1 cellular context compared by ENCODE assay signal in genomic region chr6:12150812-12151432, GRCh38.
TF ChIP-seq lines count a peak whose summit lies in the region.

No MANE protein-coding gene starts in this region.

TF ChIP-seq in GM23338, 12 proteins besides CTCF, POLR2A, EP300 and RAD21 (continued from another document):
- no peak for TF ChIP-seq NANOG (IDR thresholded peaks at IDR 0.05; ENCODE audit: borderline replicate concordance)
- no peak for TF ChIP-seq JUNB (IDR thresholded peaks at IDR 0.05; ENCODE audit: unreplicated experiment)
- TF ChIP-seq REST (IDR thresholded peaks at IDR 0.05; ENCODE audit: unreplicated experiment): no peak
- TF ChIP-seq ZNF114 (CRISPR knock-in tag; IDR thresholded peaks at IDR 0.05): no peak
- TF ChIP-seq POLR2AphosphoS5 (IDR thresholded peaks at IDR 0.05; ENCODE audit: low read depth): no peak
- TF ChIP-seq EZH2 (IDR thresholded peaks at IDR 0.05; ENCODE audit: low read depth, unreplicated experiment): no peak
- TF ChIP-seq ETS1 (IDR thresholded peaks at IDR 0.05): no peak
TF ChIP-seq in GM23338: peak in this region for 0.
